1 cellular context compared by ENCODE assay signal in the genomic region with DNA sequence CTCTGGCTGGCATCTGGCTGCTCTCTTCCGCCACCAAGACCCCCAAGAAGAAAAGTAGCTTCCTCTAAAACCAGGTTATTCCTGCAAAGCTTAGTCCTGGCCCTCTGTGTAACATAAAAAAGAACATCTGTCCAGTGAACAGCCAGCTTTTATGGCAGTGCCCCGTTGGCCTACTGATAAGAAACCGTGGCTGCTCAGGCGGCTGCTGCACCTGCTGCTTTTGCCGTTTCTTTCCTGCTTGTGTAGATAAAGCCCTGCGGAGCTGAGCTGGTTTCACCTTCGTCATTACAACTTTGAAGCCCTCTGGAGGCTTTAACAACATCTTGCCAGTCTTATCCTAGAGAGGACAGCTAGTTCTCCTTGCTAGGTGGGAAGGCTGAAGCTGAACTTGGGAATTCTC.
TF ChIP-seq lines count a peak whose summit lies in the region.

No MANE protein-coding gene starts in this region.

TF ChIP-seq in GM12878, 131 proteins besides CTCF, POLR2A, EP300 and RAD21:
- TF ChIP-seq, protein P1, sequence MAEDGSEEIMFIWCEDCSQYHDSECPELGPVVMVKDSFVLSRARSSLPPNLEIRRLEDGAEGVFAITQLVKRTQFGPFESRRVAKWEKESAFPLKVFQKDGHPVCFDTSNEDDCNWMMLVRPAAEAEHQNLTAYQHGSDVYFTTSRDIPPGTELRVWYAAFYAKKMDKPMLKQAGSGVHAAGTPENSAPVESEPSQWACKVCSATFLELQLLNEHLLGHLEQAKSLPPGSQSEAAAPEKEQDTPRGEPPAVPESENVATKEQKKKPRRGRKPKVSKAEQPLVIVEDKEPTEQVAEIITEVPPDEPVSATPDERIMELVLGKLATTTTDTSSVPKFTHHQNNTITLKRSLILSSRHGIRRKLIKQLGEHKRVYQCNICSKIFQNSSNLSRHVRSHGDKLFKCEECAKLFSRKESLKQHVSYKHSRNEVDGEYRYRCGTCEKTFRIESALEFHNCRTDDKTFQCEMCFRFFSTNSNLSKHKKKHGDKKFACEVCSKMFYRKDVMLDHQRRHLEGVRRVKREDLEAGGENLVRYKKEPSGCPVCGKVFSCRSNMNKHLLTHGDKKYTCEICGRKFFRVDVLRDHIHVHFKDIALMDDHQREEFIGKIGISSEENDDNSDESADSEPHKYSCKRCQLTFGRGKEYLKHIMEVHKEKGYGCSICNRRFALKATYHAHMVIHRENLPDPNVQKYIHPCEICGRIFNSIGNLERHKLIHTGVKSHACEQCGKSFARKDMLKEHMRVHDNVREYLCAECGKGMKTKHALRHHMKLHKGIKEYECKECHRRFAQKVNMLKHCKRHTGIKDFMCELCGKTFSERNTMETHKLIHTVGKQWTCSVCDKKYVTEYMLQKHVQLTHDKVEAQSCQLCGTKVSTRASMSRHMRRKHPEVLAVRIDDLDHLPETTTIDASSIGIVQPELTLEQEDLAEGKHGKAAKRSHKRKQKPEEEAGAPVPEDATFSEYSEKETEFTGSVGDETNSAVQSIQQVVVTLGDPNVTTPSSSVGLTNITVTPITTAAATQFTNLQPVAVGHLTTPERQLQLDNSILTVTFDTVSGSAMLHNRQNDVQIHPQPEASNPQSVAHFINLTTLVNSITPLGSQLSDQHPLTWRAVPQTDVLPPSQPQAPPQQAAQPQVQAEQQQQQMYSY (CRISPR knock-in tag; IDR thresholded peaks at IDR 0.05): no peak
- TF ChIP-seq SIX5 (IDR thresholded peaks at IDR 0.05; ENCODE audit: low read depth, low read length, severe bottlenecking): no peak
- no peak for TF ChIP-seq WRNIP1 (IDR thresholded peaks at IDR 0.05; ENCODE audit: borderline replicate concordance, low read depth, low read length)
- TF ChIP-seq GABPA (IDR thresholded peaks at IDR 0.05; ENCODE audit: low read depth): no peak
- TF ChIP-seq, protein P2, sequence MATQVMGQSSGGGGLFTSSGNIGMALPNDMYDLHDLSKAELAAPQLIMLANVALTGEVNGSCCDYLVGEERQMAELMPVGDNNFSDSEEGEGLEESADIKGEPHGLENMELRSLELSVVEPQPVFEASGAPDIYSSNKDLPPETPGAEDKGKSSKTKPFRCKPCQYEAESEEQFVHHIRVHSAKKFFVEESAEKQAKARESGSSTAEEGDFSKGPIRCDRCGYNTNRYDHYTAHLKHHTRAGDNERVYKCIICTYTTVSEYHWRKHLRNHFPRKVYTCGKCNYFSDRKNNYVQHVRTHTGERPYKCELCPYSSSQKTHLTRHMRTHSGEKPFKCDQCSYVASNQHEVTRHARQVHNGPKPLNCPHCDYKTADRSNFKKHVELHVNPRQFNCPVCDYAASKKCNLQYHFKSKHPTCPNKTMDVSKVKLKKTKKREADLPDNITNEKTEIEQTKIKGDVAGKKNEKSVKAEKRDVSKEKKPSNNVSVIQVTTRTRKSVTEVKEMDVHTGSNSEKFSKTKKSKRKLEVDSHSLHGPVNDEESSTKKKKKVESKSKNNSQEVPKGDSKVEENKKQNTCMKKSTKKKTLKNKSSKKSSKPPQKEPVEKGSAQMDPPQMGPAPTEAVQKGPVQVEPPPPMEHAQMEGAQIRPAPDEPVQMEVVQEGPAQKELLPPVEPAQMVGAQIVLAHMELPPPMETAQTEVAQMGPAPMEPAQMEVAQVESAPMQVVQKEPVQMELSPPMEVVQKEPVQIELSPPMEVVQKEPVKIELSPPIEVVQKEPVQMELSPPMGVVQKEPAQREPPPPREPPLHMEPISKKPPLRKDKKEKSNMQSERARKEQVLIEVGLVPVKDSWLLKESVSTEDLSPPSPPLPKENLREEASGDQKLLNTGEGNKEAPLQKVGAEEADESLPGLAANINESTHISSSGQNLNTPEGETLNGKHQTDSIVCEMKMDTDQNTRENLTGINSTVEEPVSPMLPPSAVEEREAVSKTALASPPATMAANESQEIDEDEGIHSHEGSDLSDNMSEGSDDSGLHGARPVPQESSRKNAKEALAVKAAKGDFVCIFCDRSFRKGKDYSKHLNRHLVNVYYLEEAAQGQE (IDR thresholded peaks at IDR 0.05; ENCODE audit: low read depth, low read length): no peak
- no peak for TF ChIP-seq ZBED1 (IDR thresholded peaks at IDR 0.05; ENCODE audit: borderline replicate concordance)
- no peak for TF ChIP-seq ZNF622 (IDR thresholded peaks at IDR 0.05)
- TF ChIP-seq, protein P3, sequence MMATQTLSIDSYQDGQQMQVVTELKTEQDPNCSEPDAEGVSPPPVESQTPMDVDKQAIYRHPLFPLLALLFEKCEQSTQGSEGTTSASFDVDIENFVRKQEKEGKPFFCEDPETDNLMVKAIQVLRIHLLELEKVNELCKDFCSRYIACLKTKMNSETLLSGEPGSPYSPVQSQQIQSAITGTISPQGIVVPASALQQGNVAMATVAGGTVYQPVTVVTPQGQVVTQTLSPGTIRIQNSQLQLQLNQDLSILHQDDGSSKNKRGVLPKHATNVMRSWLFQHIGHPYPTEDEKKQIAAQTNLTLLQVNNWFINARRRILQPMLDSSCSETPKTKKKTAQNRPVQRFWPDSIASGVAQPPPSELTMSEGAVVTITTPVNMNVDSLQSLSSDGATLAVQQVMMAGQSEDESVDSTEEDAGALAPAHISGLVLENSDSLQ (IDR thresholded peaks at IDR 0.05): no peak
- no peak for TF ChIP-seq IRF4 (IDR thresholded peaks at IDR 0.05; ENCODE audit: low read depth, low read length)
- TF ChIP-seq, protein P4, sequence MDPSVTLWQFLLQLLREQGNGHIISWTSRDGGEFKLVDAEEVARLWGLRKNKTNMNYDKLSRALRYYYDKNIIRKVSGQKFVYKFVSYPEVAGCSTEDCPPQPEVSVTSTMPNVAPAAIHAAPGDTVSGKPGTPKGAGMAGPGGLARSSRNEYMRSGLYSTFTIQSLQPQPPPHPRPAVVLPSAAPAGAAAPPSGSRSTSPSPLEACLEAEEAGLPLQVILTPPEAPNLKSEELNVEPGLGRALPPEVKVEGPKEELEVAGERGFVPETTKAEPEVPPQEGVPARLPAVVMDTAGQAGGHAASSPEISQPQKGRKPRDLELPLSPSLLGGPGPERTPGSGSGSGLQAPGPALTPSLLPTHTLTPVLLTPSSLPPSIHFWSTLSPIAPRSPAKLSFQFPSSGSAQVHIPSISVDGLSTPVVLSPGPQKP (IDR thresholded peaks at IDR 0.05; ENCODE audit: low read depth, low read length): no peak
- TF ChIP-seq ASH2L (IDR thresholded peaks at IDR 0.05; ENCODE audit: borderline replicate concordance, low read depth): no peak
- TF ChIP-seq NFXL1 (IDR thresholded peaks at IDR 0.05; ENCODE audit: borderline replicate concordance): no peak
- no peak for TF ChIP-seq HDGF (IDR thresholded peaks at IDR 0.05)
- TF ChIP-seq NFIC (IDR thresholded peaks at IDR 0.05; ENCODE audit: low read depth, low read length): no peak
- no peak for TF ChIP-seq FOS (IDR thresholded peaks at IDR 0.05; ENCODE audit: borderline replicate concordance, extremely low read depth, insufficient read length)
- TF ChIP-seq MTA2 (IDR thresholded peaks at IDR 0.05; ENCODE audit: low read depth): no peak
